In genomic region chr15:58987036-58987435, GRCh38 we compare ENCODE assay signal across 8 cellular contexts. TPM values are rescaled to one million over a fixed set of nuclear protein-coding genes. Genes with fewer than 3 reads are reported as not detected.
DNase-seq lines count a peak whose midpoint lies in the region; ATAC-seq and TF ChIP-seq lines count a peak whose summit lies in the region.

No MANE protein-coding gene starts in this region.

- TF ChIP-seq EP300 in SK-N-SH (IDR thresholded peaks at IDR 0.05; ENCODE audit: borderline replicate concordance in 1 of 2, low read depth in 1 of 2, low read length in 1 of 2): no peak

- peaks cover 38% of the 10 kb centered on the region for H3K36me3 Mint-ChIP-seq in activated T-cell treated with anti-CD3 and anti-CD28 coated beads, Interleukin-2, amount 50 U/mL, for 24 hours (ENCODE audit: low read depth)

- peak overlapping the region; percentile 99 for H2AFZ ChIP-seq in SK-N-SH (ENCODE audit: low read depth)
- H2AFZ ChIP-seq in fibroblast of lung (ENCODE audit: low read length): peak overlapping the region; percentile 92

- H3K27me3 ChIP-seq in SK-N-SH (ENCODE audit: insufficient read depth): no peaks in the 10 kb centered on the region
- no peaks in the 10 kb centered on the region for H3K27me3 ChIP-seq in fibroblast of lung (ENCODE audit: control insufficient read depth, insufficient read depth, low read length)
- no peaks in the 10 kb centered on the region for H3K27me3 ChIP-seq in gastrocnemius medialis

- peaks cover 48% of the 10 kb centered on the region for H3K4me1 Mint-ChIP-seq in activated T-cell treated with anti-CD3 and anti-CD28 coated beads, Interleukin-2, amount 50 U/mL, for 24 hours (ENCODE audit: low read depth)

- H3K36me3 ChIP-seq in SK-N-SH (replicated peaks in 1 of 2; ENCODE audit: control insufficient read depth in 1 of 2, insufficient read depth in 2 of 2, low read length in 1 of 2): peaks cover 0 to 9% of the 10 kb centered on the region in 2 experiments
- no peaks in the 10 kb centered on the region for H3K36me3 ChIP-seq in fibroblast of lung (ENCODE audit: control insufficient read depth, insufficient read depth, low read length)
- no peaks in the 10 kb centered on the region for H3K36me3 ChIP-seq in gastrocnemius medialis

- H3K4me3 ChIP-seq in SK-N-SH (ENCODE audit: low read depth in 2 of 2, low read length in 1 of 2) (peak overlapping the region; percentile 85 to 88), fibroblast of lung (replicated peaks in 1 of 4; ENCODE audit: control extremely low read depth in 1 of 4, insufficient read depth in 1 of 4, low read depth in 3 of 4, low read length in 4 of 4) (peak overlapping the region; percentile 50 to 99 (median 96)), gastrocnemius medialis (peak overlapping the region; percentile 88 to 97 (median 92))

- peak overlapping the region; percentile 71 to 80 for H3K27ac ChIP-seq in SK-N-SH (ENCODE audit: low read depth in 2 of 2, low read length in 1 of 2)
- peak overlapping the region; percentile 21 for H3K27ac ChIP-seq in fibroblast of lung (ENCODE audit: insufficient read depth, low read length)
- H3K27ac ChIP-seq in gastrocnemius medialis: peak overlapping the region; percentile 91 to 98 (median 94)

- in situ Hi-C loops in gastrocnemius medialis (cut with MboI; ENCODE audit: low sequenced_read_pairs in 4 of 4): loop anchor here in 2 of 4 donors (10.0 kb wide), 2 partner anchors 118 to 508 kb away; partner anchors contain the start of gene CCNB2 (in 1 of the 2)

- H3F3A ChIP-seq in SK-N-SH (replicated peaks; ENCODE audit: insufficient read depth): no peaks in the 10 kb centered on the region

- no peak for TF ChIP-seq RAD21 in SK-N-SH (IDR thresholded peaks at IDR 0.05; ENCODE audit: low read length)

- CTCF ChIA-PET in SK-N-SH (lab: Yijun Ruan, JAX): interaction anchor here (0.6 to 5.0 kb wide), 2 partner anchors 185 to 505 kb away, joined by 3 to 21 read pairs; no protein-coding TSS in a partner anchor

- POLR2A ChIA-PET in SK-N-SH (lab: Yijun Ruan, JAX): interaction anchor here (0.6 kb wide), 1 partner anchor 516 kb away, joined by 4 read pairs; no protein-coding TSS in a partner anchor

- H3K4me1 ChIP-seq in SK-N-SH (ENCODE audit: control insufficient read depth in 1 of 2, insufficient read depth in 2 of 2, low read depth in 1 of 2, low read length in 1 of 2) (peaks cover 0 to 3% of the 10 kb centered on the region in 2 experiments; a peak in 1 of 4 replicates), fibroblast of lung (ENCODE audit: control insufficient read depth, extremely low read depth, insufficient read depth, low read length) (no peaks in the 10 kb centered on the region), gastrocnemius medialis (peaks cover 16 to 35% of the 10 kb centered on the region in 2 donors)

- no peaks in the 10 kb centered on the region for H3K9me2 ChIP-seq in SK-N-SH

- DNase-seq in activated T-cell treated with anti-CD3 and anti-CD28 coated beads, Interleukin-2, amount 50 U/mL, for 24 hours: no peak
- no peak for DNase-seq in activated T-cell treated with anti-CD3 and anti-CD28 coated beads, Interleukin-2, amount 50 U/mL, for 1 hour
- DNase-seq in SK-N-SH (peak; percentile 32), fibroblast of lung (ENCODE audit: low read depth in 2 of 2) (peak in 1 of 2 donors; percentile 7), gastrocnemius medialis (no peak), SIG-M5 (lab: John Stamatoyannopoulos, UW) (no peak)

- ATAC-seq in gastrocnemius medialis (no peak), HG02763 (IDR thresholded peaks at IDR 0.05; ENCODE audit: unreplicated experiment) (no peak), HG02571 (IDR thresholded peaks at IDR 0.05; ENCODE audit: unreplicated experiment) (no peak)

- TF ChIP-seq CTCF in SK-N-SH (IDR thresholded peaks at IDR 0.05): no peak
- no peak for TF ChIP-seq CTCF in fibroblast of lung (conservative IDR thresholded peaks at IDR 0.05 in 1 of 2, IDR thresholded peaks at IDR 0.05 in 1 of 2; ENCODE audit: low read depth in 1 of 2, low read length in 2 of 2)
- no peak for TF ChIP-seq CTCF in gastrocnemius medialis (IDR thresholded peaks at IDR 0.05 in 4 of 5, conservative IDR thresholded peaks at IDR 0.05 in 1 of 5)

- 6% methylated on average over 9 of the region's 9 CpGs for WGBS in SK-N-SH (ENCODE audit: low lambda C conversion rate)

- H3K9ac ChIP-seq in SK-N-SH (peak overlapping the region; percentile 74), fibroblast of lung (ENCODE audit: insufficient read depth, low read length) (no peak overlapping the region)

- peak overlapping the region; percentile 92 for H3K4me3 Mint-ChIP-seq in activated T-cell treated with anti-CD3 and anti-CD28 coated beads, Interleukin-2, amount 50 U/mL, for 24 hours

- peak overlapping the region; percentile 96 for H3K27ac Mint-ChIP-seq in activated T-cell treated with anti-CD3 and anti-CD28 coated beads, Interleukin-2, amount 50 U/mL, for 24 hours

- H3K79me2 ChIP-seq in SK-N-SH (ENCODE audit: insufficient read depth): peaks cover 48% of the 10 kb centered on the region
- peaks cover 45% of the 10 kb centered on the region for H3K79me2 ChIP-seq in fibroblast of lung (ENCODE audit: control insufficient read depth, insufficient read depth, low read length)

- H3K4me2 ChIP-seq in SK-N-SH (peak overlapping the region; percentile 68), fibroblast of lung (ENCODE audit: extremely low read depth, insufficient read depth, low read length) (peak overlapping the region; percentile 86)

- no peaks in the 10 kb centered on the region for H3K9me3 ChIP-seq in SK-N-SH
- no peaks in the 10 kb centered on the region for H3K9me3 ChIP-seq in fibroblast of lung (ENCODE audit: control insufficient read depth, insufficient read depth, low read depth, low read length)
- no peaks in the 10 kb centered on the region for H3K9me3 ChIP-seq in gastrocnemius medialis

- no peak for TF ChIP-seq POLR2A in gastrocnemius medialis (IDR thresholded peaks at IDR 0.05)

- H4K20me1 ChIP-seq in SK-N-SH (ENCODE audit: insufficient read depth): peaks cover 33% of the 10 kb centered on the region
- no peaks in the 10 kb centered on the region for H4K20me1 ChIP-seq in fibroblast of lung (ENCODE audit: control insufficient read depth, extremely low read depth, insufficient read depth, low read length)

- H3K9me3 Mint-ChIP-seq in activated T-cell treated with anti-CD3 and anti-CD28 coated beads, Interleukin-2, amount 50 U/mL, for 24 hours: no peaks in the 10 kb centered on the region

- intact Hi-C loops in gastrocnemius medialis (cut with DNase I; ENCODE audit: low total_unique reads): loop anchor here (1.0 to 10.0 kb wide), 5 partner anchors 54 to 538 kb away; partner anchors contain the start of genes CCNB2, MINDY2, MYO1E and SLTM

- no peaks in the 10 kb centered on the region for H3K27me3 Mint-ChIP-seq in activated T-cell treated with anti-CD3 and anti-CD28 coated beads, Interleukin-2, amount 50 U/mL, for 24 hours

TF ChIP-seq in SK-N-SH, 30 proteins besides CTCF, POLR2A, EP300 and RAD21:
- TF ChIP-seq TAF1 (IDR thresholded peaks at IDR 0.05; ENCODE audit: borderline replicate concordance, low read depth, low read length) (no peak), IRF3 (IDR thresholded peaks at IDR 0.05; ENCODE audit: low read depth, low read length) (no peak), NFIC (IDR thresholded peaks at IDR 0.05; ENCODE audit: borderline replicate concordance) (no peak), MEF2A (IDR thresholded peaks at IDR 0.05; ENCODE audit: borderline replicate concordance, low read depth) (no peak), CHD2 (IDR thresholded peaks at IDR 0.05; ENCODE audit: low read length, partially characterized antibody) (no peak), GABPA (IDR thresholded peaks at IDR 0.05; ENCODE audit: low read depth) (no peak)
TF ChIP-seq in SK-N-SH: peak in this region for 0.

RNA-seq across cellular contexts. Expression of gene RNF111, which starts 0.4 kb away (rescaled TPM):
- polyA plus RNA-seq in SK-N-SH (2012; rRNA removed): 16.5 and 19.8 TPM in 2 replicates
- 10.3 and 10.5 TPM in 2 replicates for polyA plus RNA-seq in SK-N-SH (2012; cell fraction: cytosol; rRNA removed)
- 9.5 and 24.8 TPM in 2 replicates for polyA plus RNA-seq in SK-N-SH (2012; cell fraction: nucleus; rRNA removed)
- total RNA-seq in fibroblast of lung: 12.6 and 19.3 TPM in 2 replicates
- 19.2 and 20.9 TPM in 2 replicates for polyA plus RNA-seq in fibroblast of lung
- 16.2 and 17.0 TPM in 2 replicates for polyA plus RNA-seq in fibroblast of lung (2012)
- polyA minus RNA-seq in fibroblast of lung (ENCODE audit: low replicate concordance): 26.2 and 41.4 TPM in 2 replicates
- 10 to 100 TPM; 14.5 to 18.4 (median 15.8) TPM for total RNA-seq in gastrocnemius medialis

RNA-seq across cellular contexts. Expression of gene SLTM, which starts 53.6 kb away (rescaled TPM):
- polyA plus RNA-seq in SK-N-SH (2012; rRNA removed) (48.9 and 54.3 TPM in 2 replicates), fibroblast of lung (19.3 and 27.2 TPM in 2 replicates)
- 41.8 and 48.9 TPM in 2 replicates for polyA plus RNA-seq in SK-N-SH (2012; cell fraction: cytosol; rRNA removed)
- 103 and 155 TPM in 2 replicates for polyA plus RNA-seq in SK-N-SH (2012; cell fraction: nucleus; rRNA removed)
- total RNA-seq in fibroblast of lung (57.0 and 67.2 TPM in 2 replicates), gastrocnemius medialis (10 to 100 TPM; 46.5 to 76.2 (median 60.9) TPM)
- polyA plus RNA-seq in fibroblast of lung (2012): 42.8 and 44.9 TPM in 2 replicates
- 1.5 and 12.5 TPM in 2 replicates for polyA minus RNA-seq in fibroblast of lung (ENCODE audit: low replicate concordance)

Comparison
In these comparisons a context has a peak if more than half of its experiments do, and no peak if none do; other contexts are left out.
1. H3K27ac ChIP-seq: peak in every context shown above with its lines; median percentile 94 in gastrocnemius medialis; 76 in SK-N-SH; 21 in fibroblast of lung.